In genomic region chr10:4639960-4640359, GRCh38 we compare ENCODE assay signal across 1 cellular context.
TF ChIP-seq lines count a peak whose summit lies in the region.

No MANE protein-coding gene starts in this region.

TF ChIP-seq in HepG2, 621 proteins besides CTCF, POLR2A, EP300 and RAD21:
- TF ChIP-seq ZHX2 (IDR thresholded peaks at IDR 0.05; ENCODE audit: low read depth), result no peak
- no peak for TF ChIP-seq ZHX2 (CRISPR knock-in tag; IDR thresholded peaks at IDR 0.05; ENCODE audit: borderline replicate concordance)
- no peak for TF ChIP-seq ZBTB39 (CRISPR knock-in tag; IDR thresholded peaks at IDR 0.05)
- TF ChIP-seq AKAP8 (CRISPR knock-in tag; IDR thresholded peaks at IDR 0.05), result no peak
- TF ChIP-seq SP140L (CRISPR knock-in tag; IDR thresholded peaks at IDR 0.05; ENCODE audit: borderline replicate concordance), result no peak
- no peak for TF ChIP-seq ESRRA (CRISPR knock-in tag; IDR thresholded peaks at IDR 0.05; ENCODE audit: low read depth)
